18 cellular contexts compared by ENCODE assay signal in genomic region chr12:3266638-3267037, GRCh38.
DNase-seq lines count a peak whose midpoint lies in the region; ATAC-seq, FAIRE-seq and TF ChIP-seq lines count a peak whose summit lies in the region.
"Had no signal": no experiment of that assay in that cellular context is flagged by ENCODE, and none has a peak within 500 bp of the region (broad histone marks: within the 10 kb centered on the region; RNA-seq: fewer than 3 reads in every experiment).

No MANE protein-coding gene starts in this region.

- H3K14ac ChIP-seq in H1 (ENCODE audit: insufficient read length): no peak overlapping the region

- no peak for FAIRE-seq in H1 (lab: Jason Lieb, UNC)
- FAIRE-seq: D721Med, G401.6, GM12891, GM19239, H54 had no signal

- peaks cover 17 to 78% (median 64%) of the 10 kb centered on the region in 9 donors for H3K4me1 ChIP-seq in heart right ventricle
- H3K4me1 ChIP-seq in BLaER1 treated with 17β-estradiol and CSF1 and Interleukin-3, amounts not matched to agents 10 nM and 100 nM: peaks cover 5 to 40% (median 33%) of the 10 kb centered on the region in 10 experiments; a peak in 18 of 20 replicates
- H3K4me1 ChIP-seq in H1 (replicated peaks in 1 of 4; ENCODE audit: control insufficient read depth in 3 of 4, insufficient read depth in 4 of 4, low read length in 3 of 4): peaks cover 0 to 7% (median 3%) of the 10 kb centered on the region in 4 experiments; a peak in 4 of 7 replicates
- H3K4me1 ChIP-seq: Caco-2 had no signal

- TF ChIP-seq POLR2A in H1 (IDR thresholded peaks at IDR 0.05; ENCODE audit: control extremely low read depth in 1 of 2, low read depth in 2 of 2, low read length in 2 of 2): no peak

- CTCF ChIA-PET in H1 (lab: Charles Lee; ENCODE audit: partially characterized antibody): interaction anchor here (0.9 to 7.6 kb wide), 12 partner anchors 9 to 145 kb away, joined by 3 to 77 read pairs (median 4); no protein-coding TSS in a partner anchor

- H3K36me3 ChIP-seq in heart right ventricle: peaks cover 0 to 21% (median 0%) of the 10 kb centered on the region in 9 donors
- no peaks in the 10 kb centered on the region for H3K36me3 ChIP-seq in BLaER1 treated with 17β-estradiol and CSF1 and Interleukin-3, amounts not matched to agents 10 nM and 100 nM
- no peaks in the 10 kb centered on the region for H3K36me3 ChIP-seq in H1 (ENCODE audit: control insufficient read depth in 2 of 4, insufficient read depth in 4 of 4, low read length in 3 of 4)

- H3K56ac ChIP-seq in H1 (replicated peaks; ENCODE audit: insufficient read length, low read depth, low read length): no peak overlapping the region

- no peak overlapping the region for H2AK5ac ChIP-seq in H1 (ENCODE audit: low read depth, low read length)

- no peaks in the 10 kb centered on the region for H3K36me3 Mint-ChIP-seq in stimulated activated memory B cell treated with anti-CD40 and anti-IgM and Interleukin-4, amounts not matched to agents 10 μg/mL and 1 μg/mL and 100 μg/mL, for 72 hours

- H4K91ac ChIP-seq in H1 (replicated peaks; ENCODE audit: insufficient read length, low read length): no peak overlapping the region

- no peaks in the 10 kb centered on the region; the same call in 1 of the 2 replicates for H3K79me1 ChIP-seq in H1 (ENCODE audit: low read depth, low read length)

- H3K9ac ChIP-seq in BLaER1 treated with 17β-estradiol and CSF1 and Interleukin-3, amounts not matched to agents 10 nM and 100 nM: peak overlapping the region in 2 of 11 experiments; percentile 2 to 33; a peak in 1 of 22 replicates
- no peak overlapping the region for H3K9ac ChIP-seq in H1 (replicated peaks in 1 of 4; ENCODE audit: extremely low read depth in 1 of 4, low read depth in 3 of 4, low read length in 3 of 4)

- no peaks in the 10 kb centered on the region for H3K4me1 Mint-ChIP-seq in stimulated activated memory B cell treated with anti-CD40 and anti-IgM and Interleukin-4, amounts not matched to agents 10 μg/mL and 1 μg/mL and 100 μg/mL, for 72 hours
- H3K4me1 Mint-ChIP-seq: B cell had no signal

- H3K18ac ChIP-seq in H1 (ENCODE audit: extremely low read depth, low read length): no peak overlapping the region

- no peaks in the 10 kb centered on the region for H3K9me3 Mint-ChIP-seq in stimulated activated memory B cell treated with anti-CD40 and anti-IgM and Interleukin-4, amounts not matched to agents 10 μg/mL and 1 μg/mL and 100 μg/mL, for 72 hours
- H3K9me3 Mint-ChIP-seq: CD4-positive, alpha-beta T cell; HFFc6 had no signal

- no peak overlapping the region for H3K23ac ChIP-seq in H1 (ENCODE audit: insufficient read length)

- H3K27ac ChIP-seq in heart right ventricle (peak overlapping the region in 6 of 10 donors; percentile 9 to 99 (median 92)), H1 (ENCODE audit: low read depth, low read length) (no peak overlapping the region)
- no peak overlapping the region for H3K27ac ChIP-seq in BLaER1 treated with 17β-estradiol and CSF1 and Interleukin-3, amounts not matched to agents 10 nM and 100 nM
- H3K27ac ChIP-seq: C4-2B had no signal

- peaks cover 28% of the 10 kb centered on the region for H3K27me3 Mint-ChIP-seq in stimulated activated memory B cell treated with anti-CD40 and anti-IgM and Interleukin-4, amounts not matched to agents 10 μg/mL and 1 μg/mL and 100 μg/mL, for 72 hours

- H4K20me1 ChIP-seq in BLaER1 treated with 17β-estradiol and CSF1 and Interleukin-3, amounts not matched to agents 10 nM and 100 nM: peaks cover 0 to 50% (median 0%) of the 10 kb centered on the region in 11 experiments; a peak in 7 of 22 replicates
- peaks cover 0 to 2% of the 10 kb centered on the region in 2 experiments for H4K20me1 ChIP-seq in H1 (replicated peaks in 1 of 2; ENCODE audit: control insufficient read depth in 1 of 2, insufficient read depth in 2 of 2, low read length in 2 of 2)

- intact Hi-C loops in heart right ventricle (cut with DNase I): no loop called here
- intact Hi-C loops in cardiac septum (cut with DNase I): no loop called here

- H3K4me2 ChIP-seq in BLaER1 treated with 17β-estradiol and CSF1 and Interleukin-3, amounts not matched to agents 10 nM and 100 nM: peak overlapping the region in 10 of 11 experiments; percentile 18 to 85 (median 78); a peak in 21 of 22 replicates
- no peak overlapping the region for H3K4me2 ChIP-seq in H1 (ENCODE audit: insufficient read depth in 1 of 2, low read depth in 2 of 2, low read length in 2 of 2)

- peak overlapping the region; percentile 44; the same call in 1 of the 2 replicates for H2BK5ac ChIP-seq in H1 (ENCODE audit: low read depth, low read length)

- no peak overlapping the region for H2BK20ac ChIP-seq in H1 (ENCODE audit: low read length)

- H3K4ac ChIP-seq in H1 (replicated peaks; ENCODE audit: insufficient read length, low read depth, low read length): no peak overlapping the region

- H3K4me3 ChIP-seq in heart right ventricle (no peak overlapping the region), H1 (ENCODE audit: extremely low read depth in 1 of 4, insufficient read depth in 2 of 4, low read depth in 3 of 4, low read length in 4 of 4) (no peak overlapping the region)
- no peak overlapping the region for H3K4me3 ChIP-seq in BLaER1 treated with 17β-estradiol and CSF1 and Interleukin-3, amounts not matched to agents 10 nM and 100 nM

- no peak overlapping the region for H3K27ac Mint-ChIP-seq in stimulated activated memory B cell treated with anti-CD40 and anti-IgM and Interleukin-4, amounts not matched to agents 10 μg/mL and 1 μg/mL and 100 μg/mL, for 72 hours
- H3K27ac Mint-ChIP-seq: B cell; CD4-positive, alpha-beta T cell; HFFc6 had no signal

- ATAC-seq in heart right ventricle: peak in 1 of 8 donors; percentile 1
- peak; percentile 12 for ATAC-seq in stimulated activated memory B cell treated with anti-CD40 and anti-IgM and Interleukin-4, amounts not matched to agents 10 μg/mL and 1 μg/mL and 100 μg/mL, for 72 hours
- no peak for ATAC-seq in HG02970 (IDR thresholded peaks at IDR 0.05; ENCODE audit: low FRiP score, unreplicated experiment)
- no peak for ATAC-seq in HG03565 (IDR thresholded peaks at IDR 0.05; ENCODE audit: unreplicated experiment)

- TF ChIP-seq CTCF in heart right ventricle (IDR thresholded peaks at IDR 0.05) (no peak), H1 (IDR thresholded peaks at IDR 0.05; ENCODE audit: control extremely low read depth in 1 of 3, insufficient read depth in 1 of 3, low read depth in 1 of 3, low read length in 3 of 3) (no peak)

- no peaks in the 10 kb centered on the region for H3K79me2 ChIP-seq in H1 (ENCODE audit: control insufficient read depth in 1 of 2, insufficient read depth in 2 of 2, low read length in 2 of 2)

- H2AFZ ChIP-seq in H1 (ENCODE audit: low read length): no peak overlapping the region

- no peak for DNase-seq in heart right ventricle
- DNase-seq in cardiac septum (ENCODE audit: low spot score): no peak
- no peak for DNase-seq in H1 (ENCODE audit: low read depth in 1 of 2, low spot score in 2 of 2)
- DNase-seq: Caco-2; CD4-positive, alpha-beta T cell; HCEC 1CT; HFFc6 had no signal

- 61 to 73% methylated on average over 8 of the region's 8 CpGs for whole genome bisulfite sequencing in heart right ventricle, 2 donors
- WGBS in H1 (ENCODE audit: extremely low coverage in 1 of 2, insufficient coverage in 1 of 2, insufficient read length in 1 of 2, insufficient replicate concordance in 2 of 2, low coverage in 1 of 2, low lambda C conversion rate in 2 of 2, missing lambda C conversion rate in 1 of 2), 2 experiments: 77% methylated on average over 8 of the region's 8 CpGs; no CpG with 5 or more reads in 1 of the 2 experiments

- TF ChIP-seq RAD21 in H1 (IDR thresholded peaks at IDR 0.05 in 1 of 2, conservative IDR thresholded peaks at IDR 0.05 in 1 of 2; ENCODE audit: low read depth in 2 of 2, low read length in 2 of 2): no peak

- TF ChIP-seq EP300 in H1 (IDR thresholded peaks at IDR 0.05; ENCODE audit: borderline replicate concordance in 1 of 2, low read depth in 2 of 2, low read length in 2 of 2): no peak

- H3K23me2 ChIP-seq in H1 (ENCODE audit: low read depth, low read length): no peaks in the 10 kb centered on the region

- no peaks in the 10 kb centered on the region for H3K9me3 ChIP-seq in heart right ventricle
- H3K9me3 ChIP-seq in BLaER1 treated with 17β-estradiol and CSF1 and Interleukin-3, amounts not matched to agents 10 nM and 100 nM (replicated peaks in 1 of 11): no peaks in the 10 kb centered on the region
- no peaks in the 10 kb centered on the region for H3K9me3 ChIP-seq in H1 (ENCODE audit: insufficient read depth in 2 of 2, low read depth in 1 of 2, low read length in 1 of 2)
- H3K9me3 ChIP-seq: Caco-2 had no signal

- H3K27me3 ChIP-seq in heart right ventricle: no peaks in the 10 kb centered on the region
- peaks cover 0 to 42% (median 0%) of the 10 kb centered on the region in 11 experiments; a peak in 7 of 22 replicates for H3K27me3 ChIP-seq in BLaER1 treated with 17β-estradiol and CSF1 and Interleukin-3, amounts not matched to agents 10 nM and 100 nM
- no peaks in the 10 kb centered on the region for H3K27me3 ChIP-seq in H1 (replicated peaks in 1 of 4; ENCODE audit: control insufficient read depth in 3 of 4, extremely low read depth in 1 of 4, insufficient read depth in 3 of 4, low read length in 3 of 4)

- H2BK12ac ChIP-seq in H1 (ENCODE audit: low read depth, low read length): no peak overlapping the region

- no peak overlapping the region for H2BK120ac ChIP-seq in H1 (replicated peaks; ENCODE audit: low read depth, low read length)

- POLR2A ChIA-PET in H1 (lab: Charles Lee; ENCODE audit: partially characterized antibody): interaction anchor here (1.1 kb wide), 1 partner anchor 29 kb away, joined by 3 read pairs; no protein-coding TSS in a partner anchor

- H2BK15ac ChIP-seq in H1 (ENCODE audit: low read length): no peak overlapping the region

- peak overlapping the region; percentile 11; the same call in 1 of the 2 replicates for H4K8ac ChIP-seq in H1 (ENCODE audit: extremely low read depth, insufficient read depth, low read length)

- no peak overlapping the region for H3K4me3 Mint-ChIP-seq in stimulated activated memory B cell treated with anti-CD40 and anti-IgM and Interleukin-4, amounts not matched to agents 10 μg/mL and 1 μg/mL and 100 μg/mL, for 72 hours
- H3K4me3 Mint-ChIP-seq: B cell; CD4-positive, alpha-beta T cell; HFFc6 had no signal

- H4K5ac ChIP-seq in H1 (ENCODE audit: insufficient read length, low read depth, low read length): no peak overlapping the region

TF ChIP-seq in H1, 55 proteins besides CTCF, POLR2A, EP300 and RAD21 (continues in another document):
- TF ChIP-seq ZNF274 (IDR thresholded peaks at IDR 0.05; ENCODE audit: borderline replicate concordance, extremely low read depth, low read length) (no peak), CBX8 (IDR thresholded peaks at IDR 0.05; ENCODE audit: borderline replicate concordance, low read depth, low read length) (no peak), EGR1 (IDR thresholded peaks at IDR 0.05; ENCODE audit: borderline replicate concordance, low read depth, low read length) (no peak), TAF7 (optimal IDR thresholded peaks at IDR 0.05; ENCODE audit: borderline replicate concordance, low read depth, low read length) (no peak), SIRT6 (IDR thresholded peaks at IDR 0.05; ENCODE audit: low read length) (no peak), YY1 (IDR thresholded peaks at IDR 0.05; ENCODE audit: low read depth, low read length) (no peak), RFX5 (IDR thresholded peaks at IDR 0.05; ENCODE audit: borderline replicate concordance, low read depth, low read length) (no peak), KDM5A (IDR thresholded peaks at IDR 0.05; ENCODE audit: low read length) (no peak)

Comparison
In these comparisons a context has a peak if more than half of its experiments do, and no peak if none do; other contexts are left out.
1. H3K27ac ChIP-seq: peak in heart right ventricle (6 of 10); none in BLaER1 treated with 17β-estradiol and CSF1 and Interleukin-3, amounts not matched to agents 10 nM and 100 nM (0 of 11) and H1 (single experiment).
2. H3K4me2 ChIP-seq: peak in BLaER1 treated with 17β-estradiol and CSF1 and Interleukin-3, amounts not matched to agents 10 nM and 100 nM (10 of 11); none in H1 (0 of 2).